ENCODE assay signal across 26 cellular contexts in genomic region chr10:12107781-12108180, GRCh38.
"Had no signal": no experiment of that assay in that cellular context is flagged by ENCODE, and none has a peak within 500 bp of the region (broad histone marks: within the 10 kb centered on the region; RNA-seq: fewer than 3 reads in every experiment).

No MANE protein-coding gene starts in this region.

- H3K4me3 ChIP-seq: ascending aorta, breast epithelium, cardiac muscle cell, coronary artery, esophagus muscularis mucosa, gastrocnemius medialis had no signal

- H3K4me1 ChIP-seq: ascending aorta, breast epithelium, esophagus muscularis mucosa, foreskin keratinocyte, gastrocnemius medialis had no signal

- H3K27me3 ChIP-seq: ascending aorta, breast epithelium, cardiac muscle cell, esophagus muscularis mucosa, foreskin keratinocyte, gastrocnemius medialis had no signal

- FAIRE-seq: endometrium had no signal

- H3K36me3 ChIP-seq: breast epithelium had no signal

- H3K9me3 ChIP-seq: ascending aorta, breast epithelium, esophagus muscularis mucosa, gastrocnemius medialis had no signal

- H3K27ac ChIP-seq: ascending aorta, breast epithelium, cardiac muscle cell, coronary artery, esophagus muscularis mucosa, foreskin keratinocyte, gastrocnemius medialis had no signal

- DNase-seq: activated CD4-positive, alpha-beta memory T cell treated with anti-CD3 and anti-CD28 coated beads for 36 hours; activated CD4-positive, alpha-beta T cell treated with anti-CD3 and anti-CD28 coated beads for 36 hours; activated CD4-positive, alpha-beta T cell treated with anti-CD3 and anti-CD28 coated beads, Interleukin-2, amount 10 ng/mL, durations not matched to agents 24 days and 14 days; activated CD4-positive, CD25-positive, alpha-beta regulatory T cell; activated CD4-positive, CD25-positive, alpha-beta regulatory T cell treated with anti-CD3 and anti-CD28 coated beads, Interleukin-2, amount 50 U/mL, for 72 hours; activated CD8-positive, alpha-beta memory T cell treated with anti-CD3 and anti-CD28 coated beads, Interleukin-2, amount 10 ng/mL, durations not matched to agents 7 days and 5 days; activated CD8-positive, alpha-beta memory T cell treated with anti-CD3 and anti-CD28 coated beads, Interleukin-2, amount 50 U/mL, for 4 hours; activated CD8-positive, alpha-beta T cell treated with anti-CD3 and anti-CD28 coated beads, Interleukin-2, amount 10 ng/mL, durations not matched to agents 7 days and 5 days; activated gamma-delta T cell; activated naive CD4-positive, alpha-beta T cell; activated naive CD4-positive, alpha-beta T cell treated with anti-CD3 and anti-CD28 coated beads, Interleukin-2, amount 10 ng/mL, durations not matched to agents 7 days and 5 days; activated naive CD8-positive, alpha-beta T cell treated with anti-CD3 and anti-CD28 coated beads, Interleukin-2, amount 10 ng/mL, durations not matched to agents 7 days and 5 days; activated T-cell treated with anti-CD3 and anti-CD28 coated beads, Interleukin-2, amount 50 U/mL, for 1 hour; activated T-cell treated with anti-CD3 and anti-CD28 coated beads, Interleukin-2, amount 50 U/mL, for 72 hours; effector CD8-positive, alpha-beta T cell; erythroblast; foreskin keratinocyte; gastrocnemius medialis; glutamatergic neuron; T-helper 2 cell had no signal
